In genomic region chr14:93033039-93033982, GRCh38 we compare ENCODE assay signal across 8 cellular contexts.
DNase-seq lines count a peak whose midpoint lies in the region; ATAC-seq and TF ChIP-seq lines count a peak whose summit lies in the region.

No MANE protein-coding gene starts in this region.

- no peaks in the 10 kb centered on the region for H3K9me3 ChIP-seq in PC-3 (ENCODE audit: low read length)
- no peaks in the 10 kb centered on the region for H3K9me3 ChIP-seq in tibial nerve

- peaks cover 13% of the 10 kb centered on the region; the same call in 1 of the 2 replicates for H3K79me2 ChIP-seq in PC-3 (ENCODE audit: low read length)

- no TSS peak for BruUV-seq in PC-3 (replicated peaks; lab: Mats Ljungman, UMichigan)

- H3K4me3 Mint-ChIP-seq in activated naive CD4-positive, alpha-beta T cell treated with anti-CD3 and anti-CD28 coated beads, Interleukin-2, amount 50 U/mL, for 24 hours, result no peak overlapping the region
- no peak overlapping the region for H3K4me3 Mint-ChIP-seq in activated naive CD4-positive, alpha-beta T cell treated with anti-CD3 and anti-CD28 coated beads for 36 hours
- peak overlapping the region in 2 of 5 donors; percentile 11 to 53 for H3K4me3 Mint-ChIP-seq in immature natural killer cell

- intact Hi-C loops in activated naive CD4-positive, alpha-beta T cell treated with anti-CD3 and anti-CD28 coated beads for 36 hours (cut with micrococcal nuclease), result no loop called here
- intact Hi-C loops in PC-3 (cut with micrococcal nuclease), result no loop called here

- no peak overlapping the region for H3K4me2 ChIP-seq in PC-3 (ENCODE audit: low read length)

- peak overlapping the region; percentile 80 for H3K27ac Mint-ChIP-seq in activated naive CD4-positive, alpha-beta T cell treated with anti-CD3 and anti-CD28 coated beads, Interleukin-2, amount 50 U/mL, for 24 hours
- no peak overlapping the region for H3K27ac Mint-ChIP-seq in activated naive CD4-positive, alpha-beta T cell treated with anti-CD3 and anti-CD28 coated beads for 36 hours
- H3K27ac Mint-ChIP-seq in immature natural killer cell, result peak overlapping the region; percentile 18 to 93 (median 80)

- no peak for TF ChIP-seq EP300 in tibial nerve (IDR thresholded peaks at IDR 0.05)

- POLR2A ChIA-PET in PC-3 (lab: Charles Lee; ENCODE audit: unreplicated experiment), result no interaction called here

- no peaks in the 10 kb centered on the region for H3K36me3 Mint-ChIP-seq in activated naive CD4-positive, alpha-beta T cell treated with anti-CD3 and anti-CD28 coated beads, Interleukin-2, amount 50 U/mL, for 24 hours
- no peaks in the 10 kb centered on the region for H3K36me3 Mint-ChIP-seq in activated naive CD4-positive, alpha-beta T cell treated with anti-CD3 and anti-CD28 coated beads for 36 hours (ENCODE audit: low read depth)
- no peaks in the 10 kb centered on the region for H3K36me3 Mint-ChIP-seq in immature natural killer cell

- H3K4me3 ChIP-seq in PC-3 (ENCODE audit: low read length), result no peak overlapping the region
- no peak overlapping the region for H3K4me3 ChIP-seq in tibial nerve

- no peak overlapping the region for H2AFZ ChIP-seq in PC-3 (ENCODE audit: low read length)

- H3K27ac ChIP-seq in PC-3 (ENCODE audit: low read length), result 0 out of 2 replicates have a peak overlapping the region, but pooled peaks have one; percentile 2
- peak overlapping the region; percentile 82 to 95 (median 90) for H3K27ac ChIP-seq in tibial nerve

- H3K36me3 ChIP-seq in PC-3 (ENCODE audit: low read depth, low read length) (no peaks in the 10 kb centered on the region), tibial nerve (no peaks in the 10 kb centered on the region)

- no peak for TF ChIP-seq POLR2A in tibial nerve (IDR thresholded peaks at IDR 0.05)

- no peaks in the 10 kb centered on the region for H3K9me2 ChIP-seq in PC-3 (replicated peaks; ENCODE audit: low read length)

- TF ChIP-seq CTCF in PC-3 (conservative IDR thresholded peaks at IDR 0.05; ENCODE audit: low read depth, low read length) (no peak), tibial nerve (IDR thresholded peaks at IDR 0.05) (no peak)

- peaks cover 51% of the 10 kb centered on the region for H3K4me1 ChIP-seq in PC-3 (ENCODE audit: insufficient read depth, low read length)
- peaks cover 8 to 99% (median 72%) of the 10 kb centered on the region in 4 donors for H3K4me1 ChIP-seq in tibial nerve

- H3K9me3 Mint-ChIP-seq in activated naive CD4-positive, alpha-beta T cell treated with anti-CD3 and anti-CD28 coated beads, Interleukin-2, amount 50 U/mL, for 24 hours, result no peaks in the 10 kb centered on the region
- H3K9me3 Mint-ChIP-seq in activated naive CD4-positive, alpha-beta T cell treated with anti-CD3 and anti-CD28 coated beads for 36 hours, result no peaks in the 10 kb centered on the region
- no peaks in the 10 kb centered on the region for H3K9me3 Mint-ChIP-seq in immature natural killer cell

- CTCF ChIA-PET in activated naive CD4-positive, alpha-beta T cell treated with anti-CD3 and anti-CD28 coated beads for 36 hours (lab: Charles Lee), result interaction anchor here (1.0 to 1.7 kb wide), 2 partner anchors 10 to 81 kb away, joined by 3 to 6 read pairs; no protein-coding TSS in a partner anchor
- CTCF ChIA-PET in PC-3 (lab: Charles Lee), result no interaction called here

- peaks cover 23% of the 10 kb centered on the region for H3K4me1 Mint-ChIP-seq in activated naive CD4-positive, alpha-beta T cell treated with anti-CD3 and anti-CD28 coated beads, Interleukin-2, amount 50 U/mL, for 24 hours
- peaks cover 19% of the 10 kb centered on the region for H3K4me1 Mint-ChIP-seq in activated naive CD4-positive, alpha-beta T cell treated with anti-CD3 and anti-CD28 coated beads for 36 hours (ENCODE audit: low read depth)
- H3K4me1 Mint-ChIP-seq in immature natural killer cell, result peaks cover 44 to 63% of the 10 kb centered on the region in 2 donors

- H4K20me1 ChIP-seq in PC-3 (ENCODE audit: low read length), result no peaks in the 10 kb centered on the region

- ATAC-seq in PC-3 (peak; percentile 6; the same call in 1 of the 2 replicates), GM21526 (IDR thresholded peaks at IDR 0.05; ENCODE audit: low FRiP score, unreplicated experiment) (no peak)

- no peaks in the 10 kb centered on the region for H3F3A ChIP-seq in PC-3 (ENCODE audit: low read length, unreplicated experiment)

- no peaks in the 10 kb centered on the region for H3K27me3 Mint-ChIP-seq in activated naive CD4-positive, alpha-beta T cell treated with anti-CD3 and anti-CD28 coated beads, Interleukin-2, amount 50 U/mL, for 24 hours
- no peaks in the 10 kb centered on the region for H3K27me3 Mint-ChIP-seq in activated naive CD4-positive, alpha-beta T cell treated with anti-CD3 and anti-CD28 coated beads for 36 hours (ENCODE audit: low read depth)
- peaks cover 0 to 9% (median 2%) of the 10 kb centered on the region in 3 donors for H3K27me3 Mint-ChIP-seq in immature natural killer cell (ENCODE audit: low read depth in 3 of 3)

- no peak for DNase-seq in activated naive CD4-positive, alpha-beta T cell treated with anti-CD3 and anti-CD28 coated beads for 36 hours
- DNase-seq in PC-3 (no peak), immature natural killer cell (no peak), tibial nerve (ENCODE audit: low spot score in 2 of 2) (no peak), cerebellar cortex (ENCODE audit: low spot score) (no peak)
- no peak for DNase-seq in stimulated activated CD4-positive, alpha-beta T cell treated with anti-CD3 and anti-CD28 coated beads, Interleukin-12 subunit alpha, Interleukin-12 subunit beta, amount 100 ng/mL, for 4 hours

- H3K9ac ChIP-seq in PC-3 (ENCODE audit: low read length), result no peak overlapping the region

- 53 to 55% methylated on average over 7 of the region's 7 CpGs for WGBS in tibial nerve, 2 donors

- H3K27me3 ChIP-seq in PC-3 (ENCODE audit: low read length), result no peaks in the 10 kb centered on the region
- no peaks in the 10 kb centered on the region for H3K27me3 ChIP-seq in tibial nerve
